27 cellular contexts compared by ENCODE assay signal in the genomic region with DNA sequence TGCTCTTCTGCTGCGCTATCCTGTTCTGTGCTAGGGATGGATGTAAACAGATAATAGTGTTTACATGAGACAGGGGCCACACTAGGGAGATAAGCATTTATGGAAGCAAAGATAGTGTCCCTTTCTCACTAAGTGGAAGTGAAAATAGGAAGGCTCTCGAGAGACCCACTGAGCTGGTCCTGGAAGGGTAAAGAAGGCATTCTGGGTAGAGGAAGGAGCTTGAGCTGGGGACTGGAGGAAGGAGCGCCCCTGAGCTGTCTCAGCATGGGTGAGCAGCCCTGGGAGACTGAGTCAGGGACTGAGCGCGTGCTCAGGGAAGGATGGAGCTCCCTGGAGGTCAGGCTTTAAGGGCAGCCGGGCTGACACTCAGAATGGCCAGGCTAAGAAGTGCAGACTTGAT.
"Had no signal": no experiment of that assay in that cellular context is flagged by ENCODE, and none has a peak within 500 bp of the region (broad histone marks: within the 10 kb centered on the region; RNA-seq: fewer than 3 reads in every experiment).

No MANE protein-coding gene starts in this region.

- DNase-seq: activated CD4-positive, alpha-beta memory T cell treated with anti-CD3 and anti-CD28 coated beads for 36 hours; activated CD4-positive, alpha-beta T cell treated with anti-CD3 and anti-CD28 coated beads, Interleukin-2, amount 10 ng/mL, durations not matched to agents 24 days and 14 days; activated CD4-positive, CD25-positive, alpha-beta regulatory T cell treated with anti-CD3 and anti-CD28 coated beads, Interleukin-2, amount 50 U/mL, for 72 hours; activated CD8-positive, alpha-beta memory T cell treated with anti-CD3 and anti-CD28 coated beads, Interleukin-2, amount 50 U/mL, for 4 hours; activated effector memory CD4-positive, alpha-beta T cell treated with anti-CD3 and anti-CD28 coated beads, Interleukin-2, amount 50 U/mL, for 16 hours; activated naive CD4-positive, alpha-beta T cell treated with anti-CD3 and anti-CD28 coated beads for 36 hours; activated naive CD8-positive, alpha-beta T cell treated with anti-CD3 and anti-CD28 coated beads for 36 hours; activated T-cell treated with anti-CD3 and anti-CD28 coated beads, Interleukin-2, amount 50 U/mL, for 1 hour; central memory CD4-positive, alpha-beta T cell; effector memory CD4-positive, alpha-beta T cell; glutamatergic neuron; left ventricle myocardium inferior; naive B cell; pancreas; psoas muscle; stimulated activated CD4-positive, alpha-beta T cell treated with anti-CD3 and anti-CD28 coated beads, Interleukin-1b, Interleukin-23, amount 100 ng/mL, for 48 hours; stimulated activated CD4-positive, alpha-beta T cell treated with anti-CD3 and anti-CD28 coated beads, Interleukin-4, amount 100 ng/mL, for 4 hours; stimulated activated CD8-positive, alpha-beta memory T cell treated with anti-CD3 and anti-CD28 coated beads, Interleukin-4, amount 100 ng/mL, for 48 hours; stomach; T-helper 9 cell; tibial artery; WERI-Rb-1 had no signal

- H3K27ac Mint-ChIP-seq: activated CD4-positive, alpha-beta memory T cell treated with anti-CD3 and anti-CD28 coated beads for 36 hours; activated CD4-positive, alpha-beta T cell treated with anti-CD3 and anti-CD28 coated beads, Interleukin-2, amount 10 ng/mL, durations not matched to agents 24 days and 14 days; activated naive CD4-positive, alpha-beta T cell treated with anti-CD3 and anti-CD28 coated beads for 36 hours; activated naive CD8-positive, alpha-beta T cell treated with anti-CD3 and anti-CD28 coated beads for 36 hours; activated T-helper 1 cell treated with anti-CD3 and anti-CD28 coated beads, Interleukin-12 subunit alpha, Interleukin-12 subunit beta, Interleukin-2, Interleukin-4 antibody, amounts not matched to agents 30 ng/mL and 10 ng/mL and 1 ng/mL, durations not matched to agents 14 hours and 24 hours and 36 hours; dendritic cell treated with granulocyte-macrophage colony-stimulating factor and Interleukin-4, amounts not matched to agents 40 ng/mL and 50 ng/mL, for 4 days; naive B cell; stimulated activated memory B cell treated with anti-CD40 and anti-IgM and Interleukin-4, amounts not matched to agents 10 μg/mL and 1 μg/mL and 100 μg/mL, for 72 hours; T-helper 1 cell treated with Interleukin-12 subunit alpha and Interleukin-12 subunit beta and Interleukin-4 antibody, amounts not matched to agents 30 μg/mL and 1 μg/mL, for 36 hours had no signal

- ATAC-seq: psoas muscle; stimulated activated memory B cell treated with anti-CD40 and anti-IgM and Interleukin-4, amounts not matched to agents 10 μg/mL and 1 μg/mL and 100 μg/mL, for 72 hours had no signal

- H3K27ac ChIP-seq: left ventricle myocardium inferior, pancreas, psoas muscle, stomach, tibial artery had no signal

- H3K4me3 Mint-ChIP-seq: activated CD4-positive, alpha-beta memory T cell treated with anti-CD3 and anti-CD28 coated beads for 36 hours; activated CD4-positive, alpha-beta T cell treated with anti-CD3 and anti-CD28 coated beads, Interleukin-2, amount 10 ng/mL, durations not matched to agents 24 days and 14 days; activated naive CD4-positive, alpha-beta T cell treated with anti-CD3 and anti-CD28 coated beads for 36 hours; activated naive CD8-positive, alpha-beta T cell treated with anti-CD3 and anti-CD28 coated beads for 36 hours; activated T-helper 1 cell treated with anti-CD3 and anti-CD28 coated beads, Interleukin-12 subunit alpha, Interleukin-12 subunit beta, Interleukin-2, Interleukin-4 antibody, amounts not matched to agents 30 ng/mL and 10 ng/mL and 1 ng/mL, durations not matched to agents 14 hours and 24 hours and 36 hours; dendritic cell treated with granulocyte-macrophage colony-stimulating factor and Interleukin-4, amounts not matched to agents 40 ng/mL and 50 ng/mL, for 4 days; naive B cell; neural crest cell; stimulated activated memory B cell treated with anti-CD40 and anti-IgM and Interleukin-4, amounts not matched to agents 10 μg/mL and 1 μg/mL and 100 μg/mL, for 72 hours; T-helper 1 cell treated with Interleukin-12 subunit alpha and Interleukin-12 subunit beta and Interleukin-4 antibody, amounts not matched to agents 30 μg/mL and 1 μg/mL, for 36 hours had no signal

- H3K36me3 Mint-ChIP-seq: activated CD4-positive, alpha-beta memory T cell treated with anti-CD3 and anti-CD28 coated beads for 36 hours; activated naive CD8-positive, alpha-beta T cell treated with anti-CD3 and anti-CD28 coated beads for 36 hours; naive B cell; stimulated activated memory B cell treated with anti-CD40 and anti-IgM and Interleukin-4, amounts not matched to agents 10 μg/mL and 1 μg/mL and 100 μg/mL, for 72 hours had no signal

- H3K9me3 Mint-ChIP-seq: activated CD4-positive, alpha-beta memory T cell treated with anti-CD3 and anti-CD28 coated beads for 36 hours; activated CD4-positive, alpha-beta T cell treated with anti-CD3 and anti-CD28 coated beads, Interleukin-2, amount 10 ng/mL, durations not matched to agents 24 days and 14 days; activated naive CD4-positive, alpha-beta T cell treated with anti-CD3 and anti-CD28 coated beads for 36 hours; activated naive CD8-positive, alpha-beta T cell treated with anti-CD3 and anti-CD28 coated beads for 36 hours; activated T-helper 1 cell treated with anti-CD3 and anti-CD28 coated beads, Interleukin-12 subunit alpha, Interleukin-12 subunit beta, Interleukin-2, Interleukin-4 antibody, amounts not matched to agents 30 ng/mL and 10 ng/mL and 1 ng/mL, durations not matched to agents 14 hours and 24 hours and 36 hours; dendritic cell treated with granulocyte-macrophage colony-stimulating factor and Interleukin-4, amounts not matched to agents 40 ng/mL and 50 ng/mL, for 4 days; neural crest cell; T-helper 1 cell treated with Interleukin-12 subunit alpha and Interleukin-12 subunit beta and Interleukin-4 antibody, amounts not matched to agents 30 μg/mL and 1 μg/mL, for 36 hours had no signal

- H3K4me1 Mint-ChIP-seq: activated CD4-positive, alpha-beta T cell treated with anti-CD3 and anti-CD28 coated beads, Interleukin-2, amount 10 ng/mL, durations not matched to agents 24 days and 14 days; activated naive CD8-positive, alpha-beta T cell treated with anti-CD3 and anti-CD28 coated beads for 36 hours; naive B cell; neural crest cell; stimulated activated memory B cell treated with anti-CD40 and anti-IgM and Interleukin-4, amounts not matched to agents 10 μg/mL and 1 μg/mL and 100 μg/mL, for 72 hours had no signal
